1 cellular context compared by ENCODE assay signal in genomic region chr2:215311625-215312394, GRCh38.
TF ChIP-seq lines count a peak whose summit lies in the region.

Gene ATIC, plus strand, starts transcription at chr2:215312059. Its CDS starts 84 bp downstream, at chr2:215312143.

TF ChIP-seq in HepG2, 621 proteins besides CTCF, POLR2A, EP300 and RAD21 (continued from another document and continues in another):
- TF ChIP-seq ZSCAN5A (CRISPR knock-in tag; IDR thresholded peaks at IDR 0.05; ENCODE audit: borderline replicate concordance) (peak; percentile 93; the same call in 1 of the 2 replicates), SOX5 (CRISPR knock-in tag; IDR thresholded peaks at IDR 0.05; ENCODE audit: borderline replicate concordance) (peak; percentile 75), PAXIP1 (CRISPR knock-in tag; conservative IDR thresholded peaks at IDR 0.05) (peak; percentile 60), ZNF574 (CRISPR knock-in tag; IDR thresholded peaks at IDR 0.05) (peak; percentile 94), TCF7L2 (IDR thresholded peaks at IDR 0.05; ENCODE audit: low read depth, low read length) (no peak), ZNF318 (CRISPR knock-in tag; IDR thresholded peaks at IDR 0.05) (peak; percentile 95), ETV5 (CRISPR knock-in tag; IDR thresholded peaks at IDR 0.05; ENCODE audit: borderline replicate concordance) (peak; percentile 96), ZNF589 (CRISPR knock-in tag; conservative IDR thresholded peaks at IDR 0.05) (peak; percentile 94; the same call in 1 of the 2 replicates), TBX2 (CRISPR knock-in tag; IDR thresholded peaks at IDR 0.05; ENCODE audit: borderline replicate concordance) (peak; percentile 96), ZNF34 (CRISPR knock-in tag; IDR thresholded peaks at IDR 0.05; ENCODE audit: borderline replicate concordance) (peak; percentile 98; the same call in 1 of the 2 replicates), YEATS4 (CRISPR knock-in tag; IDR thresholded peaks at IDR 0.05; ENCODE audit: borderline replicate concordance) (peak; percentile 99), WIZ (CRISPR knock-in tag; IDR thresholded peaks at IDR 0.05) (peak; percentile 97), ZNF678 (CRISPR knock-in tag; IDR thresholded peaks at IDR 0.05) (peak; percentile 96), RBFOX2 (IDR thresholded peaks at IDR 0.05; ENCODE audit: low read depth, low read length) (peak; percentile 100), JDP2 (CRISPR knock-in tag; IDR thresholded peaks at IDR 0.05; ENCODE audit: borderline replicate concordance) (peak; percentile 72; the same call in 1 of the 2 replicates), ZNF235 (CRISPR knock-in tag; IDR thresholded peaks at IDR 0.05; ENCODE audit: borderline replicate concordance) (0 out of 2 replicates have a peak, but pooled peaks have one; percentile 91)
- TF ChIP-seq, protein P1, sequence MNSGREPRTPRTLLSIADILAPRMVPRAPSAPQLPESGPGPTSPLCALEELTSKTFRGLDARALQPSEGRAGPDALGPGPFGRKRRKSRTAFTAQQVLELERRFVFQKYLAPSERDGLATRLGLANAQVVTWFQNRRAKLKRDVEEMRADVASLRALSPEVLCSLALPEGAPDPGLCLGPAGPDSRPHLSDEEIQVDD (CRISPR knock-in tag; IDR thresholded peaks at IDR 0.05; ENCODE audit: borderline replicate concordance) = peak; percentile 52; the same call in 1 of the 2 replicates
- TF ChIP-seq, protein P2, sequence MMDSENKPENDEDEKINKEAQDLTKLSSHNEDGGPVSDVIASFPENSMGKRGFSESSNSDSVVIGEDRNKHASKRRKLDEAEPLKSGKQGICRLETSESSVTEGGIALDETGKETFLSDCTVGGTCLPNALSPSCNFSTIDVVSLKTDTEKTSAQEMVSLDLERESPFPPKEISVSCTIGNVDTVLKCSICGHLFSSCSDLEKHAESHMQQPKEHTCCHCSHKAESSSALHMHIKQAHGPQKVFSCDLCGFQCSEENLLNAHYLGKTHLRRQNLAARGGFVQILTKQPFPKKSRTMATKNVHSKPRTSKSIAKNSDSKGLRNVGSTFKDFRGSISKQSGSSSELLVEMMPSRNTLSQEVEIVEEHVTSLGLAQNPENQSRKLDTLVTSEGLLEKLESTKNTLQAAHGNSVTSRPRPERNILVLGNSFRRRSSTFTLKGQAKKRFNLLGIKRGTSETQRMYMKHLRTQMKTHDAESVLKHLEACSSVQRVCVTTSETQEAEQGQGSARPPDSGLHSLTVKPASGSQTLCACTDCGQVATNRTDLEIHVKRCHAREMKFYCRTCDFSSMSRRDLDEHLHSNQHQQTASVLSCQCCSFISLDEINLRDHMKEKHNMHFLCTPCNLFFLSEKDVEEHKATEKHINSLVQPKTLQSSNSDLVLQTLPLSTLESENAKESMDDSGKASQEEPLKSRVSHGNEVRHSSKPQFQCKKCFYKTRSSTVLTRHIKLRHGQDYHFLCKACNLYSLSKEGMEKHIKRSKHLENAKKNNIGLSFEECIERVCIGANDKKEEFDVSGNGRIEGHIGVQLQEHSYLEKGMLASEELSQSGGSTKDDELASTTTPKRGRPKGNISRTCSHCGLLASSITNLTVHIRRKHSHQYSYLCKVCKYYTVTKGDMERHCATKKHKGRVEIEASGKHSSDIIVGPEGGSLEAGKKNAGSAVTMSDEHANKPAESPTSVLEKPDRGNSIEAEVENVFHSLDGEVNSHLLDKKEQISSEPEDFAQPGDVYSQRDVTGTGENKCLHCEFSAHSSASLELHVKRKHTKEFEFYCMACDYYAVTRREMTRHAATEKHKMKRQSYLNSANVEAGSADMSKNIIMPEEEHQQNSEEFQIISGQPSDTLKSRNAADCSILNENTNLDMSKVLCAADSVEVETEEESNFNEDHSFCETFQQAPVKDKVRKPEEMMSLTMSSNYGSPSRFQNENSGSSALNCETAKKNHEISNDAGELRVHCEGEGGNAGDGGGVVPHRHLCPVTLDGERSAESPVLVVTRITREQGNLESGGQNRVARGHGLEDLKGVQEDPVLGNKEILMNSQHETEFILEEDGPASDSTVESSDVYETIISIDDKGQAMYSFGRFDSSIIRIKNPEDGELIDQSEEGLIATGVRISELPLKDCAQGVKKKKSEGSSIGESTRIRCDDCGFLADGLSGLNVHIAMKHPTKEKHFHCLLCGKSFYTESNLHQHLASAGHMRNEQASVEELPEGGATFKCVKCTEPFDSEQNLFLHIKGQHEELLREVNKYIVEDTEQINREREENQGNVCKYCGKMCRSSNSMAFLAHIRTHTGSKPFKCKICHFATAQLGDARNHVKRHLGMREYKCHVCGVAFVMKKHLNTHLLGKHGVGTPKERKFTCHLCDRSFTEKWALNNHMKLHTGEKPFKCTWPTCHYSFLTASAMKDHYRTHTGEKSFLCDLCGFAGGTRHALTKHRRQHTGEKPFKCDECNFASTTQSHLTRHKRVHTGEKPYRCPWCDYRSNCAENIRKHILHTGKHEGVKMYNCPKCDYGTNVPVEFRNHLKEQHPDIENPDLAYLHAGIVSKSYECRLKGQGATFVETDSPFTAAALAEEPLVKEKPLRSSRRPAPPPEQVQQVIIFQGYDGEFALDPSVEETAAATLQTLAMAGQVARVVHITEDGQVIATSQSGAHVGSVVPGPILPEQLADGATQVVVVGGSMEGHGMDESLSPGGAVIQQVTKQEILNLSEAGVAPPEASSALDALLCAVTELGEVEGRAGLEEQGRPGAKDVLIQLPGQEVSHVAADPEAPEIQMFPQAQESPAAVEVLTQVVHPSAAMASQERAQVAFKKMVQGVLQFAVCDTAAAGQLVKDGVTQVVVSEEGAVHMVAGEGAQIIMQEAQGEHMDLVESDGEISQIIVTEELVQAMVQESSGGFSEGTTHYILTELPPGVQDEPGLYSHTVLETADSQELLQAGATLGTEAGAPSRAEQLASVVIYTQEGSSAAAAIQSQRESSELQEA (CRISPR knock-in tag; IDR thresholded peaks at IDR 0.05; ENCODE audit: not compliant biosample characterization) = peak; percentile 97
- TF ChIP-seq, protein P3, sequence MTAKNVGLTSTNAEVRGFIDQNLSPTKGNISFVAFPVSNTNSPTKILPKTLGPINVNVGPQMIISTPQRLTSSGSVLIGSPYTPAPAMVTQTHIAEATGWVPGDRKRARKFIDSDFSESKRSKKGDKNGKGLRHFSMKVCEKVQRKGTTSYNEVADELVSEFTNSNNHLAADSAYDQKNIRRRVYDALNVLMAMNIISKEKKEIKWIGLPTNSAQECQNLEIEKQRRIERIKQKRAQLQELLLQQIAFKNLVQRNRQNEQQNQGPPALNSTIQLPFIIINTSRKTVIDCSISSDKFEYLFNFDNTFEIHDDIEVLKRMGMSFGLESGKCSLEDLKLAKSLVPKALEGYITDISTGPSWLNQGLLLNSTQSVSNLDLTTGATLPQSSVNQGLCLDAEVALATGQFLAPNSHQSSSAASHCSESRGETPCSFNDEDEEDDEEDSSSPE (CRISPR knock-in tag; IDR thresholded peaks at IDR 0.05) = peak; percentile 96
- TF ChIP-seq, protein P4, sequence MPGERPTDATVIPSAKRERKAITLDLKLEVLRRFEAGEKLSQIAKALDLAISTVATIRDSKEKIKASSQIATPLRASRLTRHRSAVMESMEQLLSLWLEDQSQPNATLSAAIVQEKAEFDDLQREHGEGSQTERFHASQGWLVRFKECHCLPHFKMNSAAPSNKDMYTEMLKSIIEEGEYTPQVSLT (CRISPR knock-in tag; IDR thresholded peaks at IDR 0.05; ENCODE audit: borderline replicate concordance, low read depth) = peak; percentile 84; the same call in 1 of the 2 replicates
